In the genomic region with DNA sequence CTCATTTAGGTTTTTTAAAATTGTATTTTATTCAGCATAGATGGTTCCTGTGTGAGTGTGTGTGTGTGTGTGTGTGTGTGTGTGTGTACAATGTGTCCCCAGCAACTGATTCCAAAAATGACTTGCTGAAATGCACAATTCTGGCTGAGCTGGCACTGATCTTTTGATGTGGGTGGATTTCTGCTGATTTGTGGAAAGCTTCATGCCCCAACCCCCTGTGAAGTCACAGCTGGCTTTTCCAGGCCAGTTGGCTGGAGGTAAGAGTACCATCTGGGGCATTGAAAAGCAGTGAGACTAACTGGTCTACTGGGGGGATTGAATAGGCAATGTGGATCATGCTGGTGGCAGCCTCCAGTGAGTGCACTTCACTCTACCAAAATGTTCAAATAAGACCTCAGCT, we compare ENCODE assay signal across 22 cellular contexts.
A peak's percentile ranks its signal among the peaks of the same experiment; 100 is the strongest.
DNase-seq lines count a peak whose midpoint lies in the region; ATAC-seq and TF ChIP-seq lines count a peak whose summit lies in the region.
"Had no signal": no experiment of that assay in that cellular context is flagged by ENCODE, and none has a peak within 500 bp of the region (broad histone marks: within the 10 kb centered on the region; RNA-seq: fewer than 3 reads in every experiment).

No MANE protein-coding gene starts in this region.

- H4K20me1 ChIP-seq in MM.1S (ENCODE audit: insufficient read depth, low read length) (no peaks in the 10 kb centered on the region), OCI-LY7 (ENCODE audit: insufficient read depth, low read length) (no peaks in the 10 kb centered on the region)

- POLR2A ChIA-PET in OCI-LY7 (lab: Charles Lee), result interaction anchor here (0.7 kb wide), 1 partner anchor 27 kb away, joined by 4 read pairs; no protein-coding TSS in a partner anchor

- H3K9ac ChIP-seq in MM.1S (ENCODE audit: low read length), result no peak overlapping the region

- H3K9me2 ChIP-seq in MM.1S (replicated peaks; ENCODE audit: insufficient read depth, low read length), result no peaks in the 10 kb centered on the region
- no peaks in the 10 kb centered on the region for H3K9me2 ChIP-seq in OCI-LY7 (ENCODE audit: insufficient read depth, low read length)

- no peaks in the 10 kb centered on the region for H3K9me3 ChIP-seq in MM.1S (replicated peaks; ENCODE audit: insufficient read depth, low read length)
- no peaks in the 10 kb centered on the region for H3K9me3 ChIP-seq in OCI-LY7 (ENCODE audit: low read length)
- no peaks in the 10 kb centered on the region for H3K9me3 ChIP-seq in thyroid gland
- H3K9me3 ChIP-seq: Peyer's patch had no signal

- H3K36me3 ChIP-seq in MM.1S (replicated peaks; ENCODE audit: insufficient read depth, low read length) (no peaks in the 10 kb centered on the region), OCI-LY7 (ENCODE audit: insufficient read depth, low read length) (no peaks in the 10 kb centered on the region), thyroid gland (no peaks in the 10 kb centered on the region)
- H3K36me3 ChIP-seq: Peyer's patch had no signal

- H2AFZ ChIP-seq in MM.1S (ENCODE audit: low read length), result no peak overlapping the region
- no peak overlapping the region for H2AFZ ChIP-seq in OCI-LY7 (ENCODE audit: low read length)

- H3K4me2 ChIP-seq in MM.1S (ENCODE audit: low read depth, low read length) (no peak overlapping the region), OCI-LY7 (ENCODE audit: low read length) (no peak overlapping the region)

- CTCF ChIA-PET in OCI-LY7 (lab: Charles Lee; ENCODE audit: unreplicated experiment), result no interaction called here

- no peak overlapping the region for H3K27ac ChIP-seq in MM.1S (ENCODE audit: low read length)
- H3K27ac ChIP-seq in OCI-LY7 (ENCODE audit: low read depth, low read length, poor library complexity, severe bottlenecking), result no peak overlapping the region
- H3K27ac ChIP-seq in thyroid gland, result no peak overlapping the region
- H3K27ac ChIP-seq: Peyer's patch had no signal

- intact Hi-C loops in OCI-LY7 (cut with micrococcal nuclease; ENCODE audit: unreplicated experiment), result no loop called here
- intact Hi-C loops in thyroid gland (cut with DNase I), result no loop called here

- no peaks in the 10 kb centered on the region for H3F3A ChIP-seq in MM.1S (ENCODE audit: insufficient read depth, low read length)

- H3K4me3 ChIP-seq in MM.1S (ENCODE audit: low read length), result no peak overlapping the region
- no peak overlapping the region for H3K4me3 ChIP-seq in OCI-LY7 (ENCODE audit: low read depth, low read length, poor library complexity, severe bottlenecking)
- H3K4me3 ChIP-seq in thyroid gland (replicated peaks in 1 of 3), result no peak overlapping the region
- H3K4me3 ChIP-seq: Peyer's patch had no signal

- no peak for TF ChIP-seq POLR2A in thyroid gland (IDR thresholded peaks at IDR 0.05)

- H3K27me3 ChIP-seq in MM.1S (replicated peaks; ENCODE audit: insufficient read depth, low read length) (no peaks in the 10 kb centered on the region), thyroid gland (no peaks in the 10 kb centered on the region)
- H3K27me3 ChIP-seq: Peyer's patch had no signal

- ATAC-seq in GM18511 (IDR thresholded peaks at IDR 0.05; ENCODE audit: unreplicated experiment), result no peak
- ATAC-seq: HCT116 had no signal

- no TSS peak for BruUV-seq in OCI-LY7 (replicated peaks; lab: Mats Ljungman, UMichigan)

- TF ChIP-seq CTCF in MM.1S (IDR thresholded peaks at IDR 0.05; ENCODE audit: low read length), result no peak
- no peak for TF ChIP-seq CTCF in OCI-LY7 (conservative IDR thresholded peaks at IDR 0.05; ENCODE audit: low read length)
- no peak for TF ChIP-seq CTCF in thyroid gland (IDR thresholded peaks at IDR 0.05)

- H3K4me1 ChIP-seq in MM.1S (ENCODE audit: low read length) (no peaks in the 10 kb centered on the region), OCI-LY7 (ENCODE audit: insufficient read depth, low read length, poor library complexity, severe bottlenecking) (no peaks in the 10 kb centered on the region), thyroid gland (no peaks in the 10 kb centered on the region)
- H3K4me1 ChIP-seq: Peyer's patch had no signal

- DNase-seq in DMS 273 (lab: John Stamatoyannopoulos, UW; ENCODE audit: unreplicated experiment) (peak; percentile 80), MM.1S (peak; percentile 11), NCI-H69 (lab: John Stamatoyannopoulos, UW) (peak; percentile 33), occipital lobe (lab: John Stamatoyannopoulos, UW) (peak; percentile 52), OCI-LY7 (ENCODE audit: low spot score) (no peak), thyroid gland (no peak)
- DNase-seq: 8988T, ACHN, EL, GF-D8, Kasumi-1, NCI-H1105 treated with DMSO at 0.1 percent for 48 hours, NCI-H187, NCI-H2081 treated with DMSO at 0.1 percent for 48 hours, NCI-H446, NCI-H526 treated with DMSO at 0.1 percent for 48 hours, OCI-M1, Peyer's patch, SHP77 treated with DMSO at 0.1 percent for 48 hours, T-helper 1 cell had no signal

- H3K79me2 ChIP-seq in MM.1S (ENCODE audit: low read length) (no peaks in the 10 kb centered on the region), OCI-LY7 (ENCODE audit: insufficient read depth, low read depth, low read length) (no peaks in the 10 kb centered on the region)

Comparison
In these comparisons a context has a peak if more than half of its experiments do, and no peak if none do; other contexts are left out.
1. DNase-seq: peak in DMS 273 (single experiment), MM.1S (single experiment), NCI-H69 (single experiment) and occipital lobe (single experiment); none in OCI-LY7 (single experiment) and thyroid gland (0 of 2).